ENCODE assay signal across 1 cellular context in genomic region chr2:10300997-10301945, GRCh38.
TF ChIP-seq lines count a peak whose summit lies in the region.

No MANE protein-coding gene starts in this region.

TF ChIP-seq in HepG2, 621 proteins besides CTCF, POLR2A, EP300 and RAD21 (continued from another document and continues in another):
- TF ChIP-seq, protein P1, sequence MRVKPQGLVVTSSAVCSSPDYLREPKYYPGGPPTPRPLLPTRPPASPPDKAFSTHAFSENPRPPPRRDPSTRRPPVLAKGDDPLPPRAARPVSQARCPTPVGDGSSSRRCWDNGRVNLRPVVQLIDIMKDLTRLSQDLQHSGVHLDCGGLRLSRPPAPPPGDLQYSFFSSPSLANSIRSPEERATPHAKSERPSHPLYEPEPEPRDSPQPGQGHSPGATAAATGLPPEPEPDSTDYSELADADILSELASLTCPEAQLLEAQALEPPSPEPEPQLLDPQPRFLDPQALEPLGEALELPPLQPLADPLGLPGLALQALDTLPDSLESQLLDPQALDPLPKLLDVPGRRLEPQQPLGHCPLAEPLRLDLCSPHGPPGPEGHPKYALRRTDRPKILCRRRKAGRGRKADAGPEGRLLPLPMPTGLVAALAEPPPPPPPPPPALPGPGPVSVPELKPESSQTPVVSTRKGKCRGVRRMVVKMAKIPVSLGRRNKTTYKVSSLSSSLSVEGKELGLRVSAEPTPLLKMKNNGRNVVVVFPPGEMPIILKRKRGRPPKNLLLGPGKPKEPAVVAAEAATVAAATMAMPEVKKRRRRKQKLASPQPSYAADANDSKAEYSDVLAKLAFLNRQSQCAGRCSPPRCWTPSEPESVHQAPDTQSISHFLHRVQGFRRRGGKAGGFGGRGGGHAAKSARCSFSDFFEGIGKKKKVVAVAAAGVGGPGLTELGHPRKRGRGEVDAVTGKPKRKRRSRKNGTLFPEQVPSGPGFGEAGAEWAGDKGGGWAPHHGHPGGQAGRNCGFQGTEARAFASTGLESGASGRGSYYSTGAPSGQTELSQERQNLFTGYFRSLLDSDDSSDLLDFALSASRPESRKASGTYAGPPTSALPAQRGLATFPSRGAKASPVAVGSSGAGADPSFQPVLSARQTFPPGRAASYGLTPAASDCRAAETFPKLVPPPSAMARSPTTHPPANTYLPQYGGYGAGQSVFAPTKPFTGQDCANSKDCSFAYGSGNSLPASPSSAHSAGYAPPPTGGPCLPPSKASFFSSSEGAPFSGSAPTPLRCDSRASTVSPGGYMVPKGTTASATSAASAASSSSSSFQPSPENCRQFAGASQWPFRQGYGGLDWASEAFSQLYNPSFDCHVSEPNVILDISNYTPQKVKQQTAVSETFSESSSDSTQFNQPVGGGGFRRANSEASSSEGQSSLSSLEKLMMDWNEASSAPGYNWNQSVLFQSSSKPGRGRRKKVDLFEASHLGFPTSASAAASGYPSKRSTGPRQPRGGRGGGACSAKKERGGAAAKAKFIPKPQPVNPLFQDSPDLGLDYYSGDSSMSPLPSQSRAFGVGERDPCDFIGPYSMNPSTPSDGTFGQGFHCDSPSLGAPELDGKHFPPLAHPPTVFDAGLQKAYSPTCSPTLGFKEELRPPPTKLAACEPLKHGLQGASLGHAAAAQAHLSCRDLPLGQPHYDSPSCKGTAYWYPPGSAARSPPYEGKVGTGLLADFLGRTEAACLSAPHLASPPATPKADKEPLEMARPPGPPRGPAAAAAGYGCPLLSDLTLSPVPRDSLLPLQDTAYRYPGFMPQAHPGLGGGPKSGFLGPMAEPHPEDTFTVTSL (CRISPR knock-in tag; IDR thresholded peaks at IDR 0.05; ENCODE audit: borderline replicate concordance) = peak; percentile 86; the same call in 1 of the 2 replicates
- TF ChIP-seq RFX5 (IDR thresholded peaks at IDR 0.05; ENCODE audit: low read depth, low read length) (no peak), AGO1 (IDR thresholded peaks at IDR 0.05; ENCODE audit: low read depth, low read length, poor library complexity, severe bottlenecking) (no peak), CENPBD1 (CRISPR knock-in tag; IDR thresholded peaks at IDR 0.05; ENCODE audit: borderline replicate concordance, low read depth) (no peak), MTF1 (CRISPR knock-in tag; IDR thresholded peaks at IDR 0.05) (no peak), NFATC3 (CRISPR knock-in tag; IDR thresholded peaks at IDR 0.05) (no peak), GPN1 (CRISPR knock-in tag; IDR thresholded peaks at IDR 0.05; ENCODE audit: borderline replicate concordance) (no peak), CAMTA2 (CRISPR knock-in tag; IDR thresholded peaks at IDR 0.05; ENCODE audit: borderline replicate concordance) (peak; percentile 88), HNRNPL (IDR thresholded peaks at IDR 0.05; ENCODE audit: low read depth, low read length) (peak; percentile 72; the same call in 1 of the 2 replicates), CREB1 (IDR thresholded peaks at IDR 0.05) (no peak; the same call in 1 of the 2 replicates), CREB1 (CRISPR knock-in tag; IDR thresholded peaks at IDR 0.05) (peak; percentile 74), PTBP1 (IDR thresholded peaks at IDR 0.05; ENCODE audit: low read depth, low read length, poor library complexity, severe bottlenecking) (no peak), ZNF543 (CRISPR knock-in tag; IDR thresholded peaks at IDR 0.05) (peak; percentile 80; the same call in 1 of the 2 replicates), MED8 (CRISPR knock-in tag; IDR thresholded peaks at IDR 0.05; ENCODE audit: insufficient replicate concordance) (peak; percentile 85), KDM4B (CRISPR knock-in tag; IDR thresholded peaks at IDR 0.05) (no peak), ZBTB49 (CRISPR knock-in tag; IDR thresholded peaks at IDR 0.05; ENCODE audit: borderline replicate concordance) (no peak; the same call in 1 of the 2 replicates), ZNF564 (CRISPR knock-in tag; IDR thresholded peaks at IDR 0.05) (peak; percentile 75; the same call in 1 of the 2 replicates), NBN (conservative IDR thresholded peaks at IDR 0.05) (no peak), MED1 (CRISPR knock-in tag; IDR thresholded peaks at IDR 0.05) (peak; percentile 93), RBM22 (optimal IDR thresholded peaks at IDR 0.05; ENCODE audit: low read length) (no peak), ZNF432 (CRISPR knock-in tag; IDR thresholded peaks at IDR 0.05; ENCODE audit: borderline replicate concordance) (no peak), AFF4 (CRISPR knock-in tag; IDR thresholded peaks at IDR 0.05) (no peak), HNRNPK (IDR thresholded peaks at IDR 0.05; ENCODE audit: low read depth, low read length, poor library complexity, severe bottlenecking) (peak; percentile 28), ZNF264 (CRISPR knock-in tag; IDR thresholded peaks at IDR 0.05) (peak; percentile 96), ZFP82 (CRISPR knock-in tag; IDR thresholded peaks at IDR 0.05; ENCODE audit: borderline replicate concordance) (no peak; the same call in 1 of the 2 replicates), ZFP41 (CRISPR knock-in tag; IDR thresholded peaks at IDR 0.05; ENCODE audit: borderline replicate concordance) (peak; percentile 56; the same call in 1 of the 2 replicates), FOXA3 (CRISPR knock-in tag; IDR thresholded peaks at IDR 0.05) (peak; percentile 93), RXRB (CRISPR knock-in tag; IDR thresholded peaks at IDR 0.05; ENCODE audit: borderline replicate concordance) (peak; percentile 62), ZNF17 (CRISPR knock-in tag; IDR thresholded peaks at IDR 0.05) (no peak)
- TF ChIP-seq, protein P2, sequence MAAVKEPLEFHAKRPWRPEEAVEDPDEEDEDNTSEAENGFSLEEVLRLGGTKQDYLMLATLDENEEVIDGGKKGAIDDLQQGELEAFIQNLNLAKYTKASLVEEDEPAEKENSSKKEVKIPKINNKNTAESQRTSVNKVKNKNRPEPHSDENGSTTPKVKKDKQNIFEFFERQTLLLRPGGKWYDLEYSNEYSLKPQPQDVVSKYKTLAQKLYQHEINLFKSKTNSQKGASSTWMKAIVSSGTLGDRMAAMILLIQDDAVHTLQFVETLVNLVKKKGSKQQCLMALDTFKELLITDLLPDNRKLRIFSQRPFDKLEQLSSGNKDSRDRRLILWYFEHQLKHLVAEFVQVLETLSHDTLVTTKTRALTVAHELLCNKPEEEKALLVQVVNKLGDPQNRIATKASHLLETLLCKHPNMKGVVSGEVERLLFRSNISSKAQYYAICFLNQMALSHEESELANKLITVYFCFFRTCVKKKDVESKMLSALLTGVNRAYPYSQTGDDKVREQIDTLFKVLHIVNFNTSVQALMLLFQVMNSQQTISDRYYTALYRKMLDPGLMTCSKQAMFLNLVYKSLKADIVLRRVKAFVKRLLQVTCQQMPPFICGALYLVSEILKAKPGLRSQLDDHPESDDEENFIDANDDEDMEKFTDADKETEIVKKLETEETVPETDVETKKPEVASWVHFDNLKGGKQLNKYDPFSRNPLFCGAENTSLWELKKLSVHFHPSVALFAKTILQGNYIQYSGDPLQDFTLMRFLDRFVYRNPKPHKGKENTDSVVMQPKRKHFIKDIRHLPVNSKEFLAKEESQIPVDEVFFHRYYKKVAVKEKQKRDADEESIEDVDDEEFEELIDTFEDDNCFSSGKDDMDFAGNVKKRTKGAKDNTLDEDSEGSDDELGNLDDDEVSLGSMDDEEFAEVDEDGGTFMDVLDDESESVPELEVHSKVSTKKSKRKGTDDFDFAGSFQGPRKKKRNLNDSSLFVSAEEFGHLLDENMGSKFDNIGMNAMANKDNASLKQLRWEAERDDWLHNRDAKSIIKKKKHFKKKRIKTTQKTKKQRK (IDR thresholded peaks at IDR 0.05; ENCODE audit: low read length) = no peak
- TF ChIP-seq, protein P3, sequence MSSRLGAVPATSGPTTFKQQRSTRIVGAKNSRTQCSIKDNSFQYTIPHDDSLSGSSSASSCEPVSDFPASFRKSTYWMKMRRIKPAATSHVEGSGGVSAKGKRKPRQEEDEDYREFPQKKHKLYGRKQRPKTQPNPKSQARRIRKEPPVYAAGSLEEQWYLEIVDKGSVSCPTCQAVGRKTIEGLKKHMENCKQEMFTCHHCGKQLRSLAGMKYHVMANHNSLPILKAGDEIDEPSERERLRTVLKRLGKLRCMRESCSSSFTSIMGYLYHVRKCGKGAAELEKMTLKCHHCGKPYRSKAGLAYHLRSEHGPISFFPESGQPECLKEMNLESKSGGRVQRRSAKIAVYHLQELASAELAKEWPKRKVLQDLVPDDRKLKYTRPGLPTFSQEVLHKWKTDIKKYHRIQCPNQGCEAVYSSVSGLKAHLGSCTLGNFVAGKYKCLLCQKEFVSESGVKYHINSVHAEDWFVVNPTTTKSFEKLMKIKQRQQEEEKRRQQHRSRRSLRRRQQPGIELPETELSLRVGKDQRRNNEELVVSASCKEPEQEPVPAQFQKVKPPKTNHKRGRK (CRISPR knock-in tag; IDR thresholded peaks at IDR 0.05) = peak; percentile 5; the same call in 1 of the 2 replicates
- TF ChIP-seq, protein P4, sequence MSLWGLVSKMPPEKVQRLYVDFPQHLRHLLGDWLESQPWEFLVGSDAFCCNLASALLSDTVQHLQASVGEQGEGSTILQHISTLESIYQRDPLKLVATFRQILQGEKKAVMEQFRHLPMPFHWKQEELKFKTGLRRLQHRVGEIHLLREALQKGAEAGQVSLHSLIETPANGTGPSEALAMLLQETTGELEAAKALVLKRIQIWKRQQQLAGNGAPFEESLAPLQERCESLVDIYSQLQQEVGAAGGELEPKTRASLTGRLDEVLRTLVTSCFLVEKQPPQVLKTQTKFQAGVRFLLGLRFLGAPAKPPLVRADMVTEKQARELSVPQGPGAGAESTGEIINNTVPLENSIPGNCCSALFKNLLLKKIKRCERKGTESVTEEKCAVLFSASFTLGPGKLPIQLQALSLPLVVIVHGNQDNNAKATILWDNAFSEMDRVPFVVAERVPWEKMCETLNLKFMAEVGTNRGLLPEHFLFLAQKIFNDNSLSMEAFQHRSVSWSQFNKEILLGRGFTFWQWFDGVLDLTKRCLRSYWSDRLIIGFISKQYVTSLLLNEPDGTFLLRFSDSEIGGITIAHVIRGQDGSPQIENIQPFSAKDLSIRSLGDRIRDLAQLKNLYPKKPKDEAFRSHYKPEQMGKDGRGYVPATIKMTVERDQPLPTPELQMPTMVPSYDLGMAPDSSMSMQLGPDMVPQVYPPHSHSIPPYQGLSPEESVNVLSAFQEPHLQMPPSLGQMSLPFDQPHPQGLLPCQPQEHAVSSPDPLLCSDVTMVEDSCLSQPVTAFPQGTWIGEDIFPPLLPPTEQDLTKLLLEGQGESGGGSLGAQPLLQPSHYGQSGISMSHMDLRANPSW (CRISPR knock-in tag; IDR thresholded peaks at IDR 0.05; ENCODE audit: borderline replicate concordance) = 0 out of 2 replicates have a peak, but pooled peaks have one; percentile 61
- TF ChIP-seq, protein P5, sequence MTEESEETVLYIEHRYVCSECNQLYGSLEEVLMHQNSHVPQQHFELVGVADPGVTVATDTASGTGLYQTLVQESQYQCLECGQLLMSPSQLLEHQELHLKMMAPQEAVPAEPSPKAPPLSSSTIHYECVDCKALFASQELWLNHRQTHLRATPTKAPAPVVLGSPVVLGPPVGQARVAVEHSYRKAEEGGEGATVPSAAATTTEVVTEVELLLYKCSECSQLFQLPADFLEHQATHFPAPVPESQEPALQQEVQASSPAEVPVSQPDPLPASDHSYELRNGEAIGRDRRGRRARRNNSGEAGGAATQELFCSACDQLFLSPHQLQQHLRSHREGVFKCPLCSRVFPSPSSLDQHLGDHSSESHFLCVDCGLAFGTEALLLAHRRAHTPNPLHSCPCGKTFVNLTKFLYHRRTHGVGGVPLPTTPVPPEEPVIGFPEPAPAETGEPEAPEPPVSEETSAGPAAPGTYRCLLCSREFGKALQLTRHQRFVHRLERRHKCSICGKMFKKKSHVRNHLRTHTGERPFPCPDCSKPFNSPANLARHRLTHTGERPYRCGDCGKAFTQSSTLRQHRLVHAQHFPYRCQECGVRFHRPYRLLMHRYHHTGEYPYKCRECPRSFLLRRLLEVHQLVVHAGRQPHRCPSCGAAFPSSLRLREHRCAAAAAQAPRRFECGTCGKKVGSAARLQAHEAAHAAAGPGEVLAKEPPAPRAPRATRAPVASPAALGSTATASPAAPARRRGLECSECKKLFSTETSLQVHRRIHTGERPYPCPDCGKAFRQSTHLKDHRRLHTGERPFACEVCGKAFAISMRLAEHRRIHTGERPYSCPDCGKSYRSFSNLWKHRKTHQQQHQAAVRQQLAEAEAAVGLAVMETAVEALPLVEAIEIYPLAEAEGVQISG (CRISPR knock-in tag; IDR thresholded peaks at IDR 0.05) = peak; percentile 83
